In the genomic region with DNA sequence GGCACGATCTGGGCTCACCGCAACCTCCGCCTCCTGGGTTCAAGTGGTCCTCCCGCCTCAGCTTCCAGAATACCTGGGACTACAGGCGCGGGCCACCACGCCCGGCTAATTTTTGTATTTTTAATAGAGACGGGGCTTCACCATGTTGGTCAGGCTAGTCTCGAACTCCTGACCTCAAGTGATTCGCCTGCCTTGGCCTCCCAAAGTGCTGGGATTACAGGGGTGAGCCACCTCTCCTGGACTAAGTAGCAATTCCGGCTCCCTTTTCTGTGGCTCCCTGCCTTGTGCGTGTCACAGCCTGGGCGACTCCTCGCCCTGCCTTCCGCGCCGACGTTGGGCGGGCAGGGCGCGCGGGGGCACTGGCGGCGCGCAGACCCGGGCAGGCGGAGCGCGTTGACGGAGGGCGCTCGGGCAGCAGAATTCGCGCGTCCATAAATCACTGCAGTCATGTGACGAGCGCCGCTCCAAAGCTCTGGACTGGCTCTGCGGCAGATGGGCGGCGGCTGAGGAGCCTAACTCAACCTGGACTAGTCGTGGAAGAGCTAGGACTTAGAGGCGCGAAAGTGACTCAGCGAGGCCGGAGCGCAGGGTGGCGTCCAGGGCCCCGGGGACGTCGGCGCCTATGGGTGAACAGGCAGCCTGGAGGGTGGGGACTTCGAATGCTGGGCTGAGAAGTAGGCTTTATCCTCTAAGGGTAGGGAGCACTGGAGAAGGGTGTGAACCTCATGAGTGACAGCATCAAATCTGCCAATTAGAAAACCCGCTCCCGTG, we compare ENCODE assay signal across 8 cellular contexts. TPM values are rescaled to one million over a fixed set of nuclear protein-coding genes. Genes with fewer than 3 reads are reported as not detected.
A peak's percentile ranks its signal among the peaks of the same experiment; 100 is the strongest.
DNase-seq lines count a peak whose midpoint lies in the region; ATAC-seq and TF ChIP-seq lines count a peak whose summit lies in the region.

No MANE protein-coding gene starts in this region.

- peaks cover 24% of the 10 kb centered on the region for H3K36me3 Mint-ChIP-seq in activated T-helper 17 cell treated with anti-CD3 and anti-CD28 coated beads, Interleukin-2, amount 50 U/mL, for 72 hours (ENCODE audit: low read depth)
- H3K36me3 Mint-ChIP-seq in progenitor cell of endocrine pancreas (ENCODE audit: insufficient read depth) (peaks cover 8% of the 10 kb centered on the region), chondrocyte (ENCODE audit: low read depth) (peaks cover 9% of the 10 kb centered on the region)

- intact Hi-C loops in Right ventricle myocardium inferior (cut with DNase I): no loop called here

- peak; percentile 72 for ATAC-seq in activated T-helper 17 cell treated with anti-CD3 and anti-CD28 coated beads, Interleukin-2, amount 50 U/mL, for 72 hours (replicated peaks)
- ATAC-seq in Right ventricle myocardium inferior (peak; percentile 66), HG03175 (IDR thresholded peaks at IDR 0.05; ENCODE audit: unreplicated experiment) (no peak)

- TF ChIP-seq CTCF in GM20000 (IDR thresholded peaks at IDR 0.05; ENCODE audit: extremely low read depth, missing control alignments) (peak; percentile 67), progenitor cell of endocrine pancreas (IDR thresholded peaks at IDR 0.05; ENCODE audit: unreplicated experiment) (no peak), chondrocyte (IDR thresholded peaks at IDR 0.05) (no peak)

- H3K27me3 Mint-ChIP-seq in activated T-helper 17 cell treated with anti-CD3 and anti-CD28 coated beads, Interleukin-2, amount 50 U/mL, for 72 hours: no peaks in the 10 kb centered on the region
- H3K27me3 Mint-ChIP-seq in progenitor cell of endocrine pancreas (no peaks in the 10 kb centered on the region), chondrocyte (ENCODE audit: low read depth) (no peaks in the 10 kb centered on the region)

- no peaks in the 10 kb centered on the region for H3K9me3 Mint-ChIP-seq in activated T-helper 17 cell treated with anti-CD3 and anti-CD28 coated beads, Interleukin-2, amount 50 U/mL, for 72 hours
- H3K9me3 Mint-ChIP-seq in progenitor cell of endocrine pancreas (ENCODE audit: low read depth): no peaks in the 10 kb centered on the region
- no peaks in the 10 kb centered on the region for H3K9me3 Mint-ChIP-seq in chondrocyte (ENCODE audit: low read depth)

- H3K27ac Mint-ChIP-seq in activated T-helper 17 cell treated with anti-CD3 and anti-CD28 coated beads, Interleukin-2, amount 50 U/mL, for 72 hours: no peak overlapping the region
- H3K27ac Mint-ChIP-seq in progenitor cell of endocrine pancreas: peak overlapping the region; percentile 67
- H3K27ac Mint-ChIP-seq in chondrocyte (ENCODE audit: unreplicated experiment): no peak overlapping the region

- peak; percentile 88 for DNase-seq in CD1c-positive myeloid dendritic cell (ENCODE audit: extremely low spot score)
- peak; percentile 80 for DNase-seq in GM20000 (ENCODE audit: low spot score)
- peak; percentile 69 to 89 for DNase-seq in NCI-H446 (lab: John Stamatoyannopoulos, UW)
- DNase-seq in Right ventricle myocardium inferior (ENCODE audit: missing footprints): peak; percentile 86
- no peak for DNase-seq in progenitor cell of endocrine pancreas (ENCODE audit: low spot score, unreplicated experiment)
- DNase-seq in chondrocyte (ENCODE audit: low spot score): no peak

- H3K4me1 Mint-ChIP-seq in activated T-helper 17 cell treated with anti-CD3 and anti-CD28 coated beads, Interleukin-2, amount 50 U/mL, for 72 hours: peaks cover 14% of the 10 kb centered on the region
- H3K4me1 Mint-ChIP-seq in progenitor cell of endocrine pancreas (ENCODE audit: low read depth): peaks cover 6% of the 10 kb centered on the region
- peaks cover 29% of the 10 kb centered on the region for H3K4me1 Mint-ChIP-seq in chondrocyte (ENCODE audit: low read depth)

- peak overlapping the region; percentile 41 for H3K4me3 Mint-ChIP-seq in activated T-helper 17 cell treated with anti-CD3 and anti-CD28 coated beads, Interleukin-2, amount 50 U/mL, for 72 hours
- H3K4me3 Mint-ChIP-seq in progenitor cell of endocrine pancreas (ENCODE audit: low read depth) (peak overlapping the region; percentile 45), chondrocyte (ENCODE audit: unreplicated experiment) (no peak overlapping the region)

RNA-seq across cellular contexts. Expression of a gene that starts 1.4 kb away (rescaled TPM):
- total RNA-seq in activated T-helper 17 cell treated with anti-CD3 and anti-CD28 coated beads, Interleukin-2, amount 50 U/mL, for 72 hours: 100 to 1,000 TPM; 113 to 123 TPM
- total RNA-seq in Right ventricle myocardium inferior (69.3 TPM), progenitor cell of endocrine pancreas (155 and 164 TPM in 2 replicates), chondrocyte (130 to 147 TPM (median 140 TPM) in 3 replicates)

RNA-seq across cellular contexts. Expression of a gene that starts 10.4 kb away (rescaled TPM):
- 1 to 10 TPM in 1 of 2 donors, under 1 TPM in 1; 0.84 to 9.2 TPM for total RNA-seq in activated T-helper 17 cell treated with anti-CD3 and anti-CD28 coated beads, Interleukin-2, amount 50 U/mL, for 72 hours
- total RNA-seq in Right ventricle myocardium inferior (6.1 TPM), progenitor cell of endocrine pancreas (34.1 and 38.0 TPM in 2 replicates), chondrocyte (87.0 to 127 TPM (median 91.9 TPM) in 3 replicates)

RNA-seq across cellular contexts. Expression of a gene that starts 32.7 kb away (rescaled TPM):
- 10 to 100 TPM; 65.7 to 71.9 TPM for total RNA-seq in activated T-helper 17 cell treated with anti-CD3 and anti-CD28 coated beads, Interleukin-2, amount 50 U/mL, for 72 hours
- total RNA-seq in Right ventricle myocardium inferior (36.1 TPM), progenitor cell of endocrine pancreas (57.3 and 62.5 TPM in 2 replicates), chondrocyte (78.8 to 85.3 TPM (median 80.2 TPM) in 3 replicates)

RNA-seq across cellular contexts. Expression of a gene that starts 43.5 kb away (rescaled TPM):
- not detected for total RNA-seq in activated T-helper 17 cell treated with anti-CD3 and anti-CD28 coated beads, Interleukin-2, amount 50 U/mL, for 72 hours
- total RNA-seq in Right ventricle myocardium inferior (not detected), progenitor cell of endocrine pancreas (not detected in 2 replicates), chondrocyte (not detected in 3 replicates)

Comparison
In these comparisons a context has a peak if more than half of its experiments do, and no peak if none do; other contexts are left out.
1. DNase-seq: peak in CD1c-positive myeloid dendritic cell (single experiment), GM20000 (single experiment), NCI-H446 (2 of 2) and Right ventricle myocardium inferior (single experiment); none in progenitor cell of endocrine pancreas (single experiment) and chondrocyte (single experiment).